ENCODE assay signal across 1 cellular context in the genomic region with DNA sequence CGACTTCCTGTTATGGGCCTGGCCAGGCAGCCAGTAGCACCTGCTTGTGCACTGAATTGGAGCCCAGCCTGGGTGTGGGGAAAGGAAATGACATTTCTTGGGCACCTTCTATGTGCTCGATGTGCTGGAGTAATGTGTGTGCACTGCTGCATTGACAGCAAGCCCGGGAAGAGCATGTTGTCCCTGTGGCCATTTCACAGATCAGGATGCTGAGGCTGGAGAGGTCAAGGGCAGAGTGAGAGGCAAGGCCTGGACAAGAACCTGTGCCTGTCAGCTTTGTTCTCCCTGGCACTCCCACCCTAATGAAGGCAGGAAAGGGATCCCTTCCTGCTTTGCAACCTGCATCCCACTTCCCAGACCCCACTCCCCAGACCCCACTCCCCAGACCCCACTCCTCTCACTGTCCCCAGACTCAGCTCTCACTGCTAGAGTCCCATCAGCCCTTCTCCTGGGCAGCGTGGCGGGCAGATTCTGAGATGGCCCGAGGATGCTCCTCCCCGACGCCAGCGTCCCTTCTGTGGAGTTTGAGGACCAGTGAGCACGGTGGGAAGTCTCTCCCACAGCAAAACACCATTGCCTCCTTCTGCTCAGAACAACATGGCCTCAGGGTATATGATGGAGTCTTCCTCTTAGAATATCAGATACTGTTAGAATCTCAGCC.
TF ChIP-seq lines count a peak whose summit lies in the region.

No MANE protein-coding gene starts in this region.

TF ChIP-seq in WTC11, 78 proteins besides CTCF, POLR2A, EP300 and RAD21 (continued from another document):
- no peak for TF ChIP-seq E2F4 (CRISPR knock-in tag; IDR thresholded peaks at IDR 0.05; ENCODE audit: borderline replicate concordance, low read depth)
- TF ChIP-seq FOXP1 (CRISPR knock-in tag; IDR thresholded peaks at IDR 0.05; ENCODE audit: borderline replicate concordance): no peak
- TF ChIP-seq HMGA2 (CRISPR knock-in tag; IDR thresholded peaks at IDR 0.05): no peak
- no peak for TF ChIP-seq PRRX2 (CRISPR knock-in tag; IDR thresholded peaks at IDR 0.05)
- no peak for TF ChIP-seq GABPB1 (CRISPR knock-in tag; IDR thresholded peaks at IDR 0.05)
- TF ChIP-seq, protein P1, sequence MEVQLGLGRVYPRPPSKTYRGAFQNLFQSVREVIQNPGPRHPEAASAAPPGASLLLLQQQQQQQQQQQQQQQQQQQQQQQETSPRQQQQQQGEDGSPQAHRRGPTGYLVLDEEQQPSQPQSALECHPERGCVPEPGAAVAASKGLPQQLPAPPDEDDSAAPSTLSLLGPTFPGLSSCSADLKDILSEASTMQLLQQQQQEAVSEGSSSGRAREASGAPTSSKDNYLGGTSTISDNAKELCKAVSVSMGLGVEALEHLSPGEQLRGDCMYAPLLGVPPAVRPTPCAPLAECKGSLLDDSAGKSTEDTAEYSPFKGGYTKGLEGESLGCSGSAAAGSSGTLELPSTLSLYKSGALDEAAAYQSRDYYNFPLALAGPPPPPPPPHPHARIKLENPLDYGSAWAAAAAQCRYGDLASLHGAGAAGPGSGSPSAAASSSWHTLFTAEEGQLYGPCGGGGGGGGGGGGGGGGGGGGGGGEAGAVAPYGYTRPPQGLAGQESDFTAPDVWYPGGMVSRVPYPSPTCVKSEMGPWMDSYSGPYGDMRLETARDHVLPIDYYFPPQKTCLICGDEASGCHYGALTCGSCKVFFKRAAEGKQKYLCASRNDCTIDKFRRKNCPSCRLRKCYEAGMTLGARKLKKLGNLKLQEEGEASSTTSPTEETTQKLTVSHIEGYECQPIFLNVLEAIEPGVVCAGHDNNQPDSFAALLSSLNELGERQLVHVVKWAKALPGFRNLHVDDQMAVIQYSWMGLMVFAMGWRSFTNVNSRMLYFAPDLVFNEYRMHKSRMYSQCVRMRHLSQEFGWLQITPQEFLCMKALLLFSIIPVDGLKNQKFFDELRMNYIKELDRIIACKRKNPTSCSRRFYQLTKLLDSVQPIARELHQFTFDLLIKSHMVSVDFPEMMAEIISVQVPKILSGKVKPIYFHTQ (CRISPR knock-in tag; IDR thresholded peaks at IDR 0.05): no peak
- no peak for TF ChIP-seq NFATC4 (CRISPR knock-in tag; IDR thresholded peaks at IDR 0.05)
